ENCODE assay signal across 8 cellular contexts in genomic region chr5:10760033-10760975, GRCh38. TPM values are rescaled to one million over a fixed set of nuclear protein-coding genes. Genes with fewer than 3 reads are reported as not detected.
DNase-seq lines count a peak whose midpoint lies in the region; ATAC-seq and TF ChIP-seq lines count a peak whose summit lies in the region.

No MANE protein-coding gene starts in this region.

- intact Hi-C loops in thyroid gland (cut with DNase I) = no loop called here

- TF ChIP-seq CTCF in thyroid gland (IDR thresholded peaks at IDR 0.05) = no peak

- H3K27me3 ChIP-seq in thyroid gland = no peaks in the 10 kb centered on the region

- H3K4me1 ChIP-seq in thyroid gland = peaks cover 36 to 38% of the 10 kb centered on the region in 2 donors

- TF ChIP-seq POLR2A in thyroid gland (IDR thresholded peaks at IDR 0.05) = peak in 1 of 2 donors; percentile 79

- H3K4me3 ChIP-seq in thyroid gland (replicated peaks in 1 of 3) = peak overlapping the region in 2 of 3 donors; percentile 50 to 58

- DNase-seq in AML-193 (lab: John Stamatoyannopoulos, UW) (peak; percentile 62 to 75), NCI-H2171 (lab: John Stamatoyannopoulos, UW) (peak; percentile 54), fibroblast of gingiva (ENCODE audit: low read depth) (peak; percentile 67), myocyte (ENCODE audit: low read depth) (peak; percentile 59), thyroid gland (peak; percentile 72 to 75)
- peak; percentile 39 for DNase-seq in activated CD4-positive, alpha-beta T cell treated with anti-CD3 and anti-CD28 coated beads, Interleukin-2, amount 50 U/mL, for 48 hours

- no peaks in the 10 kb centered on the region for H3K36me3 ChIP-seq in thyroid gland

- ATAC-seq in GM18517 (IDR thresholded peaks at IDR 0.05; ENCODE audit: unreplicated experiment) = peak; percentile 19
- ATAC-seq in HG03045 (IDR thresholded peaks at IDR 0.05; ENCODE audit: unreplicated experiment) = peak; percentile 39

- peak overlapping the region; percentile 95 to 100 (median 99) for H3K27ac ChIP-seq in thyroid gland

- 10 to 11% methylated on average over 38 to 44 of the region's 55 CpGs for WGBS in thyroid gland, 2 donors

- H3K9me3 ChIP-seq in thyroid gland = no peaks in the 10 kb centered on the region

RNA-seq across cellular contexts. Expression of gene DAP, which starts 0.7 kb away (rescaled TPM):
- total RNA-seq in myocyte (11.0 and 17.9 TPM in 2 replicates), thyroid gland (100 to 1,000 TPM in 3 of 4 donors, 10 to 100 TPM in 1; 66.1 to 130 (median 106) TPM)
- polyA plus RNA-seq in myocyte (2012) = 340 TPM

Comparison
In these comparisons a context has a peak if more than half of its experiments do, and no peak if none do; other contexts are left out.
1. Peak in every context shown above with its lines: DNase-seq, ATAC-seq, H3K4me3 ChIP-seq and H3K27ac ChIP-seq.